Comparison of ENCODE assay signal across 8 cellular contexts in the genomic region with DNA sequence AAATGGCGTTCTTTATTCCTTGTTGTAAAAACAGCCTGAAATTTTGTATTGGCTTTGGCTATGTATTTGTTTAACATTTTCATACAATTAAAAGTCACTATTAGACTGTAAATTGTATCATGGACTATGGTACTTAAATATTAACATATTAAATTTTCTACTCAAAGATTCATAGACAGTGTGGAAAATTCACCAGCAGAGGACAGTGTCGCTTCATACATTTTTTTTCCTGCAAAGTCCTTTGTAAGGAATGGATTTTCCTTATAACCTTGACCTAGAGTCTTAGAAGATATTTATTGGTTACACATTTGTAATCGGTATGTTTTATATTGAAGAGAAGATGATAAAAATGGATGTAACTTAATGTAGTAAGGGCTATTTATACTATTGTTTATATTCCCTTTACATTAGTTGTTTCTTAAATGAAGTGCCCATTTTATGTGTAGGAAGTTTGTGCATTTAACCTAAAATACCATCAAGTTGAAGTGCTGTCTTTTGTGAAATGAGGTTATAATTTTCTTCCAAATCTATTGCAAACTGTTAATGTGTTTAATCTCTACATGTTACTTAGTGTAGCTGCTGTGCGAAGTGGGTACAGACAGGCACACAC.
DNase-seq lines count a peak whose midpoint lies in the region; ATAC-seq, FAIRE-seq and TF ChIP-seq lines count a peak whose summit lies in the region.

No MANE protein-coding gene starts in this region.

- no peaks in the 10 kb centered on the region for H3K79me2 ChIP-seq in hepatocyte

- TF ChIP-seq CTCF in GM12875 (IDR thresholded peaks at IDR 0.05; ENCODE audit: borderline replicate concordance, insufficient read depth, low read depth, low read length), result peak; percentile 20; the same call in 1 of the 2 replicates
- TF ChIP-seq CTCF in hepatocyte (IDR thresholded peaks at IDR 0.05; ENCODE audit: poor library complexity), result peak; percentile 80

- no peaks in the 10 kb centered on the region for H3K9me2 ChIP-seq in hepatocyte (replicated peaks; ENCODE audit: insufficient read depth)

- ATAC-seq in HG02623 (IDR thresholded peaks at IDR 0.05; ENCODE audit: unreplicated experiment), result no peak

- FAIRE-seq in A204.1 (lab: Jason Lieb, UNC), result peak; percentile 97

- no peaks in the 10 kb centered on the region for H3K4me1 ChIP-seq in hepatocyte (ENCODE audit: insufficient read depth)

- DNase-seq in SK-N-DZ (ENCODE audit: low spot score) (peak; percentile 13), hepatocyte (ENCODE audit: low spot score) (peak; percentile 36), occipital lobe (lab: John Stamatoyannopoulos, UW) (no peak), putamen (ENCODE audit: low spot score) (no peak), NCI-H187 (lab: John Stamatoyannopoulos, UW) (no peak)

- H3K4me3 ChIP-seq in GM12875 (ENCODE audit: low read depth, low read length), result no peak overlapping the region
- no peak overlapping the region for H3K4me3 ChIP-seq in hepatocyte

- no peaks in the 10 kb centered on the region for H3K27me3 ChIP-seq in hepatocyte

- H4K20me1 ChIP-seq in hepatocyte (ENCODE audit: insufficient read depth, poor library complexity, severe bottlenecking), result no peaks in the 10 kb centered on the region

- no peaks in the 10 kb centered on the region for H3K36me3 ChIP-seq in hepatocyte (replicated peaks; ENCODE audit: insufficient read depth, low read depth)

- no peaks in the 10 kb centered on the region for H3K9me3 ChIP-seq in hepatocyte (ENCODE audit: low read depth)

- no peak overlapping the region for H3K4me2 ChIP-seq in hepatocyte

- no peak overlapping the region for H3K27ac ChIP-seq in hepatocyte

- H2AFZ ChIP-seq in hepatocyte, result no peak overlapping the region

- 85% methylated on average over 4 of the region's 4 CpGs for WGBS in hepatocyte (ENCODE audit: low lambda C conversion rate, missing lambda C conversion rate)

Comparison
In these comparisons a context has a peak if more than half of its experiments do, and no peak if none do; other contexts are left out.
1. DNase-seq: peak in SK-N-DZ (single experiment) and hepatocyte (single experiment); none in occipital lobe (single experiment), putamen (single experiment) and NCI-H187 (0 of 2).